8 cellular contexts compared by ENCODE assay signal in the genomic region with DNA sequence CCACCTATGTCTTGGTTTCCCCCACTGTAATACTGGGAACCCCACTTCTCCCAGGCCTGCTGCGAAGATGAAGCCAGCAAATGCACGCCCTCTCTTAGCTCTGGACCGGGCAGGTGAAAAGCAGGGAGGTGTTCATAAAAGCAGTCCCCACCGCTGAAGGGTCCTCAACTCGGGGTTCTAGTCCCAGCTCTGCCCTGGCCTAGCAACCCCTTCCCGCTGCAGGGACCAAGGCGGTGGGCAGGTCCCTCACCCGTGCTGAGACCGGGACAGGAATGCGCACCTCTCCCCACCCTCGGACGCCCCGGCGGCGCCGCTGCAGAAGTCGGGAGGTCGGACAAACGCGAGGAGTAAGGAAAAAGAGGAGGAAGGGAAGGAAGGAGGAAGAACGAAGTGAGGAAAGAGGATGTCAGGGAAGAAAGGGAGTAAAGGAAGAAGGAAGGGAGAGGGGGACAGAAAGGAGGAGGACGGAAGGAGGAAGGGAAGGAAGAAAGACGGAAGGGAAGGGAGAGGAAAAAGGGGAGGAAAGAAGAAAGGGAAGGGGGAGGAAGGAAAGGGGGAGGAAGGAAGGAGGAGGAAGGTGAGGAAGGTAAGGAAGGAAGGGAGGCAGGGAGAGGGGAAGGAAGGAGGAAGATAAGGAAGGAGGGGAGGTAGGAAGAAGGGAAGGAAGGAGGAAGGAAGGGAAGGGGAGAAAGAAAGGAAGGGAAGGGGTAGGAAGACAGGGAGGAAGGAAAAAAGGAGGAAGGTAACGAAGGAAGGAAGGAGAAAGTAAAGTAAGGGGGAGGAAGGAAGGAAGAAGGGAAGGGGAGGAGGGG. TPM values are rescaled to one million over a fixed set of nuclear protein-coding genes. Genes with fewer than 3 reads are reported as not detected.
DNase-seq lines count a peak whose midpoint lies in the region; ATAC-seq and TF ChIP-seq lines count a peak whose summit lies in the region.

No MANE protein-coding gene starts in this region.

- TF ChIP-seq CTCF in coronary artery (IDR thresholded peaks at IDR 0.05), result no peak

- H3K4me3 ChIP-seq in MG63 (peak overlapping the region; percentile 75), coronary artery (peak overlapping the region; percentile 97), muscle layer of duodenum (ENCODE audit: low read depth in 1 of 2, low read length in 2 of 2) (peak overlapping the region; percentile 90 to 97)

- no peaks in the 10 kb centered on the region for H3K9me3 ChIP-seq in MG63
- H3K9me3 ChIP-seq in muscle layer of duodenum (ENCODE audit: control insufficient read depth in 1 of 2, low read length in 2 of 2), result no peaks in the 10 kb centered on the region

- ATAC-seq in GM19351 (IDR thresholded peaks at IDR 0.05; ENCODE audit: unreplicated experiment), result no peak
- ATAC-seq in GM18909 (IDR thresholded peaks at IDR 0.05; ENCODE audit: poor library complexity, unreplicated experiment), result no peak
- no peak for ATAC-seq in HG03108 (IDR thresholded peaks at IDR 0.05; ENCODE audit: unreplicated experiment)

- peaks cover 3% of the 10 kb centered on the region; the same call in 1 of the 2 replicates for H3K36me3 ChIP-seq in MG63
- peaks cover 9% of the 10 kb centered on the region in 2 donors for H3K36me3 ChIP-seq in muscle layer of duodenum (ENCODE audit: control insufficient read depth in 1 of 2, insufficient read depth in 2 of 2, low read length in 2 of 2)

- H3K4me1 ChIP-seq in muscle layer of duodenum (ENCODE audit: control insufficient read depth in 1 of 2, insufficient read depth in 2 of 2, low read length in 2 of 2), result peaks cover 9 to 23% of the 10 kb centered on the region in 2 donors

- DNase-seq in GM03348 (ENCODE audit: low spot score) (peak; percentile 56), MG63 (peak; percentile 9), coronary artery (ENCODE audit: low spot score) (no peak)
- no peak for DNase-seq in activated effector memory CD4-positive, alpha-beta T cell treated with anti-CD3 and anti-CD28 coated beads, Interleukin-2, amount 50 U/mL, for 16 hours

- H3K27me3 ChIP-seq in MG63 (no peaks in the 10 kb centered on the region), muscle layer of duodenum (ENCODE audit: low read depth, low read length) (no peaks in the 10 kb centered on the region)

- H3K27ac ChIP-seq in coronary artery, result peak overlapping the region; percentile 60 to 89
- peak overlapping the region; percentile 52 for H3K27ac ChIP-seq in muscle layer of duodenum (ENCODE audit: low read length)

RNA-seq across cellular contexts. Expression of a gene that starts 0.7 kb away (rescaled TPM):
- total RNA-seq in MG63 (2014; rRNA removed; shearing (Covaris generic); ENCODE audit: low replicate concordance), result 12.5 and 14.1 TPM in 2 replicates

RNA-seq across cellular contexts. Expression of a gene that starts 0.9 kb away (rescaled TPM):
- total RNA-seq in MG63 (2014; rRNA removed; shearing (Covaris generic); ENCODE audit: low replicate concordance), result 1.1 and 1.2 TPM in 2 replicates

Comparison
In these comparisons a context has a peak if more than half of its experiments do, and no peak if none do; other contexts are left out.
1. DNase-seq: peak in GM03348 (single experiment) and MG63 (single experiment); none in coronary artery (single experiment) and activated effector memory CD4-positive, alpha-beta T cell treated with anti-CD3 and anti-CD28 coated beads, Interleukin-2, amount 50 U/mL, for 16 hours (single experiment).
2. Peak in every context shown above with its lines, with median percentiles within 50 percentile points of each other: H3K4me3 ChIP-seq.